9 cellular contexts compared by ENCODE assay signal in genomic region chrX:6545712-6546111, GRCh38. TPM values are rescaled to one million over a fixed set of nuclear protein-coding genes. Genes with fewer than 3 reads are reported as not detected.
"Had no signal": no experiment of that assay in that cellular context is flagged by ENCODE, and none has a peak within 500 bp of the region (broad histone marks: within the 10 kb centered on the region; RNA-seq: fewer than 3 reads in every experiment).

No MANE protein-coding gene starts in this region.

- DNase-seq: IMR-90, KBM-7, KG1 had no signal

- FAIRE-seq: HepG2, HTR-8/SVneo, K562 had no signal

- H3K4me3 Mint-ChIP-seq: IgD-negative memory B cell had no signal

- ATAC-seq: HepG2, K562 had no signal

- H3K36me3 Mint-ChIP-seq: IgD-negative memory B cell had no signal

- H3K27ac ChIP-seq: HL-60 had no signal

- H3K4me3 ChIP-seq: K562 had no signal

- H3K4me1 Mint-ChIP-seq: IgD-negative memory B cell had no signal

- H3K27ac Mint-ChIP-seq: IgD-negative memory B cell had no signal

RNA-seq across cellular contexts. Expression of gene VCX3A, which starts 10.8 kb away (rescaled TPM):
- total RNA-seq: HepG2, HT-29, IMR-90 had no signal
- polyA plus RNA-seq: IgD-negative memory B cell, IMR-90 had no signal
